Comparison of ENCODE assay signal across 1 cellular context in genomic region chr7:96303105-96303685, GRCh38.
A peak's percentile ranks its signal among the peaks of the same experiment; 100 is the strongest.
TF ChIP-seq lines count a peak whose summit lies in the region.

No MANE protein-coding gene starts in this region.

TF ChIP-seq in HepG2, 621 proteins besides CTCF, POLR2A, EP300 and RAD21 (continued from another document and continues in another):
- TF ChIP-seq GMEB2 (CRISPR knock-in tag; IDR thresholded peaks at IDR 0.05; ENCODE audit: low read depth) (no peak), HNF1B (CRISPR knock-in tag; IDR thresholded peaks at IDR 0.05) (peak; percentile 85; the same call in 1 of the 2 replicates), SIX4 (CRISPR knock-in tag; IDR thresholded peaks at IDR 0.05) (0 out of 2 replicates have a peak, but pooled peaks have one; percentile 48), ZNF788 (CRISPR knock-in tag; IDR thresholded peaks at IDR 0.05; ENCODE audit: borderline replicate concordance) (peak; percentile 70; the same call in 1 of the 2 replicates), ATF1 (CRISPR knock-in tag; IDR thresholded peaks at IDR 0.05) (peak; percentile 88), ZNF362 (CRISPR knock-in tag; IDR thresholded peaks at IDR 0.05; ENCODE audit: borderline replicate concordance) (peak; percentile 49; the same call in 1 of the 2 replicates), SIX1 (CRISPR knock-in tag; IDR thresholded peaks at IDR 0.05; ENCODE audit: borderline replicate concordance) (peak; percentile 83), TEAD3 (CRISPR knock-in tag; optimal IDR thresholded peaks at IDR 0.05; ENCODE audit: borderline replicate concordance) (peak; percentile 57), IKZF1 (IDR thresholded peaks at IDR 0.05) (no peak), BORCS8-MEF2B (CRISPR knock-in tag; IDR thresholded peaks at IDR 0.05) (peak; percentile 45; the same call in 1 of the 2 replicates), PHF5A (CRISPR knock-in tag; IDR thresholded peaks at IDR 0.05; ENCODE audit: low read depth, unreplicated experiment) (peak; percentile 71), TBL1XR1 (IDR thresholded peaks at IDR 0.05; ENCODE audit: borderline replicate concordance, low read length, partially characterized antibody) (peak; percentile 42), HOXA5 (CRISPR knock-in tag; IDR thresholded peaks at IDR 0.05) (peak; percentile 28; the same call in 1 of the 2 replicates), NR2F6 (IDR thresholded peaks at IDR 0.05) (peak; percentile 82), NR2F6 (CRISPR knock-in tag; IDR thresholded peaks at IDR 0.05) (peak; percentile 72; the same call in 1 of the 2 replicates), RXRA (CRISPR knock-in tag; IDR thresholded peaks at IDR 0.05) (peak; percentile 53; the same call in 1 of the 2 replicates), ESRRA (CRISPR knock-in tag; IDR thresholded peaks at IDR 0.05; ENCODE audit: low read depth) (0 out of 2 replicates have a peak, but pooled peaks have one; percentile 35), ZNF556 (CRISPR knock-in tag; IDR thresholded peaks at IDR 0.05; ENCODE audit: borderline replicate concordance) (peak; percentile 26; the same call in 1 of the 2 replicates), ZNF619 (CRISPR knock-in tag; IDR thresholded peaks at IDR 0.05) (no peak), ZNF724P (CRISPR knock-in tag; IDR thresholded peaks at IDR 0.05; ENCODE audit: borderline replicate concordance) (no peak), MLXIP (CRISPR knock-in tag; IDR thresholded peaks at IDR 0.05; ENCODE audit: borderline replicate concordance) (no peak), NCOA1 (CRISPR knock-in tag; IDR thresholded peaks at IDR 0.05) (no peak), FIP1L1 (IDR thresholded peaks at IDR 0.05; ENCODE audit: borderline replicate concordance, insufficient read depth, low read depth, low read length) (no peak), ZFP37 (CRISPR knock-in tag; IDR thresholded peaks at IDR 0.05; ENCODE audit: borderline replicate concordance) (no peak), ZNF772 (CRISPR knock-in tag; IDR thresholded peaks at IDR 0.05) (0 out of 2 replicates have a peak, but pooled peaks have one; percentile 32), ZNF746 (CRISPR knock-in tag; IDR thresholded peaks at IDR 0.05) (peak; percentile 93; the same call in 1 of the 2 replicates), ZMYM4 (CRISPR knock-in tag; IDR thresholded peaks at IDR 0.05) (peak; percentile 90), EHMT2 (IDR thresholded peaks at IDR 0.05; ENCODE audit: borderline replicate concordance, low read depth, low read length) (0 out of 2 replicates have a peak, but pooled peaks have one; percentile 22), HDAC1 (CRISPR knock-in tag; IDR thresholded peaks at IDR 0.05) (peak; percentile 91), SMARCE1 (IDR thresholded peaks at IDR 0.05; ENCODE audit: borderline replicate concordance) (no peak), JDP2 (CRISPR knock-in tag; IDR thresholded peaks at IDR 0.05; ENCODE audit: borderline replicate concordance) (no peak), RARA (CRISPR knock-in tag; IDR thresholded peaks at IDR 0.05) (peak; percentile 84)
- TF ChIP-seq, protein P1, sequence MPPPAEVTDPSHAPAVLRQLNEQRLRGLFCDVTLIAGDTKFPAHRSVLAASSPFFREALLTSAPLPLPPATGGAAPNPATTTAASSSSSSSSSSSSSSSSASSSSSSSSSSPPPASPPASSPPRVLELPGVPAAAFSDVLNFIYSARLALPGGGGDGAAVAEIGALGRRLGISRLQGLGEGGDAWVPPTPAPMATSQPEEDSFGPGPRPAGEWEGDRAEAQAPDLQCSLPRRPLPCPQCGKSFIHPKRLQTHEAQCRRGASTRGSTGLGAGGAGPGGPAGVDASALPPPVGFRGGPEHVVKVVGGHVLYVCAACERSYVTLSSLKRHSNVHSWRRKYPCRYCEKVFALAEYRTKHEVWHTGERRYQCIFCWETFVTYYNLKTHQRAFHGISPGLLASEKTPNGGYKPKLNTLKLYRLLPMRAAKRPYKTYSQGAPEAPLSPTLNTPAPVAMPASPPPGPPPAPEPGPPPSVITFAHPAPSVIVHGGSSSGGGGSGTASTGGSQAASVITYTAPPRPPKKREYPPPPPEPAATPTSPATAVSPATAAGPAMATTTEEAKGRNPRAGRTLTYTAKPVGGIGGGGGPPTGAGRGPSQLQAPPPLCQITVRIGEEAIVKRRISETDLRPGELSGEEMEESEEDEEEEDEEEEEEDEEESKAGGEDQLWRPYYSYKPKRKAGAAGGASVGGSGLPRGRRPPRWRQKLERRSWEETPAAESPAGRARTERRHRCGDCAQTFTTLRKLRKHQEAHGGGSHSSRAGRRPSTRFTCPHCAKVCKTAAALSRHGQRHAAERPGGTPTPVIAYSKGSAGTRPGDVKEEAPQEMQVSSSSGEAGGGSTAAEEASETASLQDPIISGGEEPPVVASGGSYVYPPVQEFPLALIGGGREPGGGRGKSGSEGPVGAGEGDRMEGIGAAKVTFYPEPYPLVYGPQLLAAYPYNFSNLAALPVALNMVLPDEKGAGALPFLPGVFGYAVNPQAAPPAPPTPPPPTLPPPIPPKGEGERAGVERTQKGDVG (CRISPR knock-in tag; IDR thresholded peaks at IDR 0.05; ENCODE audit: borderline replicate concordance): no peak
- TF ChIP-seq, protein P2, sequence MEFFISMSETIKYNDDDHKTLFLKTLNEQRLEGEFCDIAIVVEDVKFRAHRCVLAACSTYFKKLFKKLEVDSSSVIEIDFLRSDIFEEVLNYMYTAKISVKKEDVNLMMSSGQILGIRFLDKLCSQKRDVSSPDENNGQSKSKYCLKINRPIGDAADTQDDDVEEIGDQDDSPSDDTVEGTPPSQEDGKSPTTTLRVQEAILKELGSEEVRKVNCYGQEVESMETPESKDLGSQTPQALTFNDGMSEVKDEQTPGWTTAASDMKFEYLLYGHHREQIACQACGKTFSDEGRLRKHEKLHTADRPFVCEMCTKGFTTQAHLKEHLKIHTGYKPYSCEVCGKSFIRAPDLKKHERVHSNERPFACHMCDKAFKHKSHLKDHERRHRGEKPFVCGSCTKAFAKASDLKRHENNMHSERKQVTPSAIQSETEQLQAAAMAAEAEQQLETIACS (CRISPR knock-in tag; IDR thresholded peaks at IDR 0.05): no peak
- TF ChIP-seq, protein P3, sequence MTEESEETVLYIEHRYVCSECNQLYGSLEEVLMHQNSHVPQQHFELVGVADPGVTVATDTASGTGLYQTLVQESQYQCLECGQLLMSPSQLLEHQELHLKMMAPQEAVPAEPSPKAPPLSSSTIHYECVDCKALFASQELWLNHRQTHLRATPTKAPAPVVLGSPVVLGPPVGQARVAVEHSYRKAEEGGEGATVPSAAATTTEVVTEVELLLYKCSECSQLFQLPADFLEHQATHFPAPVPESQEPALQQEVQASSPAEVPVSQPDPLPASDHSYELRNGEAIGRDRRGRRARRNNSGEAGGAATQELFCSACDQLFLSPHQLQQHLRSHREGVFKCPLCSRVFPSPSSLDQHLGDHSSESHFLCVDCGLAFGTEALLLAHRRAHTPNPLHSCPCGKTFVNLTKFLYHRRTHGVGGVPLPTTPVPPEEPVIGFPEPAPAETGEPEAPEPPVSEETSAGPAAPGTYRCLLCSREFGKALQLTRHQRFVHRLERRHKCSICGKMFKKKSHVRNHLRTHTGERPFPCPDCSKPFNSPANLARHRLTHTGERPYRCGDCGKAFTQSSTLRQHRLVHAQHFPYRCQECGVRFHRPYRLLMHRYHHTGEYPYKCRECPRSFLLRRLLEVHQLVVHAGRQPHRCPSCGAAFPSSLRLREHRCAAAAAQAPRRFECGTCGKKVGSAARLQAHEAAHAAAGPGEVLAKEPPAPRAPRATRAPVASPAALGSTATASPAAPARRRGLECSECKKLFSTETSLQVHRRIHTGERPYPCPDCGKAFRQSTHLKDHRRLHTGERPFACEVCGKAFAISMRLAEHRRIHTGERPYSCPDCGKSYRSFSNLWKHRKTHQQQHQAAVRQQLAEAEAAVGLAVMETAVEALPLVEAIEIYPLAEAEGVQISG (CRISPR knock-in tag; IDR thresholded peaks at IDR 0.05): peak; percentile 9; the same call in 1 of the 2 replicates
- TF ChIP-seq, protein P4, sequence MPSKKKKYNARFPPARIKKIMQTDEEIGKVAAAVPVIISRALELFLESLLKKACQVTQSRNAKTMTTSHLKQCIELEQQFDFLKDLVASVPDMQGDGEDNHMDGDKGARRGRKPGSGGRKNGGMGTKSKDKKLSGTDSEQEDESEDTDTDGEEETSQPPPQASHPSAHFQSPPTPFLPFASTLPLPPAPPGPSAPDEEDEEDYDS (CRISPR knock-in tag; IDR thresholded peaks at IDR 0.05): 0 out of 2 replicates have a peak, but pooled peaks have one; percentile 15
